31 cellular contexts compared by ENCODE assay signal in the genomic region with DNA sequence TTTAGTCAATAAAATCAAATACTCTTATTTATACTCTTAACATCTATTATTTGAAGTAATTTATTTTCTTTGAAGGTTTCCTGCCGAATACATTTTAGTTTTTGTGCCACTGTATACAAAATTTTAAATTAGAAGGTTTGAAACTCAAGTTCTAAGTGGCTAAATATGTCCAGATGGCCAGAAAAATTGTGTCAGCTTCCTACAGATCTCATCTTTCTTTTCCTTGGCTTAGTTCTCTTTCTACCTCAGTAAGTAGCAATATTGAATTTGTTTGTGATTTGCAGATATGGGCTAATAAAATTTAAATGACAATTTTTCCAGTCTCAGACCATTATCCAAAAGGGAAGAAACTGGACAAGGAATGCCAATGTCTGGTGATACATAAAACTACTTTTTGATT.
"Had no signal": no experiment of that assay in that cellular context is flagged by ENCODE, and none has a peak within 500 bp of the region (broad histone marks: within the 10 kb centered on the region; RNA-seq: fewer than 3 reads in every experiment).

No MANE protein-coding gene starts in this region.

- H3K4me1 ChIP-seq: adrenal gland, ascending aorta, body of pancreas, breast epithelium had no signal

- H3K27ac ChIP-seq: adrenal gland, ascending aorta, body of pancreas, brain microvascular endothelial cell, breast epithelium, cardiac muscle cell had no signal

- H3K36me3 ChIP-seq: adrenal gland, ascending aorta, brain microvascular endothelial cell, breast epithelium, cardiac muscle cell had no signal

- H3K27me3 ChIP-seq: adrenal gland, ascending aorta, body of pancreas, brain microvascular endothelial cell, breast epithelium, cardiac muscle cell had no signal

- H3K9me3 ChIP-seq: adrenal gland, ascending aorta, body of pancreas, breast epithelium had no signal

- ATAC-seq: activated naive CD4-positive, alpha-beta T cell treated with anti-CD3 and anti-CD28 coated beads, Interleukin-2, amount 50 U/mL, for 72 hours; activated naive CD8-positive, alpha-beta T cell treated with anti-CD3 and anti-CD28 coated beads, Interleukin-2, amount 50 U/mL, for 24 hours; activated T-cell treated with anti-CD3 and anti-CD28 coated beads, Interleukin-2, amount 50 U/mL, for 4 hours; activated T-cell treated with anti-CD3 and anti-CD28 coated beads, Interleukin-2, amount 50 U/mL, for 72 hours; activated T-helper 17 cell treated with anti-CD3 and anti-CD28 coated beads, Interleukin-2, amount 50 U/mL, for 72 hours; body of pancreas had no signal

- H3K4me3 ChIP-seq: adrenal gland, ascending aorta, body of pancreas, breast epithelium, cardiac muscle cell had no signal

- DNase-seq: activated effector memory CD4-positive, alpha-beta T cell treated with anti-CD3 and anti-CD28 coated beads, Interleukin-2, amount 50 U/mL, for 16 hours; activated effector memory CD4-positive, alpha-beta T cell treated with Interleukin-2 at 50 U/mL for 16 hours; activated gamma-delta T cell; activated gamma-delta T cell treated with Interleukin-2 at 50 U/mL for 16 hours; activated naive CD4-positive, alpha-beta T cell; activated naive CD4-positive, alpha-beta T cell treated with anti-CD3 and anti-CD28 coated beads for 36 hours; activated naive CD4-positive, alpha-beta T cell treated with anti-CD3 and anti-CD28 coated beads, Interleukin-2, amount 10 ng/mL, durations not matched to agents 7 days and 5 days; activated naive CD4-positive, alpha-beta T cell treated with anti-CD3 and anti-CD28 coated beads, Interleukin-2, amount 50 U/mL, for 16 hours; activated naive CD4-positive, alpha-beta T cell treated with Interleukin-2 at 50 U/mL for 16 hours; activated naive CD8-positive, alpha-beta T cell treated with anti-CD3 and anti-CD28 coated beads for 36 hours; activated naive CD8-positive, alpha-beta T cell treated with anti-CD3 and anti-CD28 coated beads, Interleukin-2, amount 10 ng/mL, durations not matched to agents 7 days and 5 days; activated naive CD8-positive, alpha-beta T cell treated with anti-CD3 and anti-CD28 coated beads, Interleukin-2, amount 50 U/mL, for 24 hours; activated T-cell treated with anti-CD3 and anti-CD28 coated beads, Interleukin-2, amount 50 U/mL, for 1 hour; activated T-cell treated with anti-CD3 and anti-CD28 coated beads, Interleukin-2, amount 50 U/mL, for 24 hours; activated T-cell treated with anti-CD3 and anti-CD28 coated beads, Interleukin-2, amount 50 U/mL, for 4 hours; activated T-cell treated with anti-CD3 and anti-CD28 coated beads, Interleukin-2, amount 50 U/mL, for 48 hours; activated T-cell treated with anti-CD3 and anti-CD28 coated beads, Interleukin-2, amount 50 U/mL, for 72 hours; adrenal gland; amniotic stem cell; amygdala; anterior cingulate cortex; aorta; body of pancreas; brain microvascular endothelial cell; central memory CD4-positive, alpha-beta T cell; cerebellar nuclear complex had no signal
